13 cellular contexts compared by ENCODE assay signal in the genomic region with DNA sequence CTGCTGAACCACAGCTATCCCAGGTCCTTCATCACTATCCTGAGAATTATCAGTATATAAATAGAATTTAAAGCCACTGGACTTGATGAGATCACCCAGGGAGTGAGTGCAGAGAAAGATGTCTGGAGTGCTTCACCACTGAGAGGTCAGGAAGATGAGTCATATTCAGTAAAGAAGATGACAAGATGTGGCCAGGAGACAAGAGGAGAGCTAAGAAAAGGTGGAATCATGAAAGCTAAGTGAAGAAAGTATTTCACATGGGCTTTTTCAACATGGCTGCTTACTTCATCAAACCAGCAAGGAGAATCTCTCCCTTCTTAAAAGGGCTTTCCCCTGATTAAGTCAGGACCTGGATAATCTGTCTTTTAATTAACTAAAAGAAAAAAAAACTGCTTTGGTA. TPM values are rescaled to one million over a fixed set of nuclear protein-coding genes. Genes with fewer than 3 reads are reported as not detected.
A peak's percentile ranks its signal among the peaks of the same experiment; 100 is the strongest.
DNase-seq lines count a peak whose midpoint lies in the region; ATAC-seq and TF ChIP-seq lines count a peak whose summit lies in the region.
"Had no signal": no experiment of that assay in that cellular context is flagged by ENCODE, and none has a peak within 500 bp of the region (broad histone marks: within the 10 kb centered on the region; RNA-seq: fewer than 3 reads in every experiment).

No MANE protein-coding gene starts in this region.

- DNase-seq in 8988T (peak; percentile 39), HCT116 (ENCODE audit: low read depth, low spot score) (no peak), SK-N-SH (peak; percentile 27), fibroblast of gingiva (ENCODE audit: low read depth) (peak; percentile 33), SHP77 (lab: John Stamatoyannopoulos, UW) (no peak)
- no peak for DNase-seq in activated effector memory CD4-positive, alpha-beta T cell treated with anti-CD3 and anti-CD28 coated beads, Interleukin-2, amount 50 U/mL, for 16 hours
- DNase-seq: anterior cingulate cortex, NCI-H446 treated with DMSO at 0.1 percent for 48 hours, ovary had no signal

- RAD21 ChIA-PET in HCT116 (lab: Charles Lee; ENCODE audit: low non-redundant PET in 1 of 2, low total read pairs in 2 of 2, uncharacterized antibody in 2 of 2, unreplicated experiment in 2 of 2), result no interaction called here

- TF ChIP-seq POLR2A in HCT116 (IDR thresholded peaks at IDR 0.05; ENCODE audit: borderline replicate concordance, extremely low read depth, insufficient read depth, insufficient read length), result no peak

- TF ChIP-seq RAD21 in HCT116 (IDR thresholded peaks at IDR 0.05; ENCODE audit: low read depth) (no peak), SK-N-SH (IDR thresholded peaks at IDR 0.05; ENCODE audit: low read length) (no peak)

- H3K4me1 ChIP-seq in HCT116 (ENCODE audit: control insufficient read depth in 1 of 2, insufficient read depth in 2 of 2, low read length in 2 of 2) (peaks cover 0 to 8% of the 10 kb centered on the region in 2 experiments; a peak in 2 of 4 replicates), SK-N-SH (ENCODE audit: control insufficient read depth in 1 of 2, insufficient read depth in 2 of 2, low read depth in 1 of 2, low read length in 1 of 2) (no peaks in the 10 kb centered on the region)

- H3K9me3 ChIP-seq in HCT116 (ENCODE audit: control insufficient read depth in 1 of 2, insufficient read depth in 1 of 2, low read depth in 1 of 2, low read length in 2 of 2) (0 out of 4 replicates have a peak, but pooled peaks cover 0 to 3% of the 10 kb centered on the region in 2 experiments), SK-N-SH (peaks cover 13% of the 10 kb centered on the region)
- H3K9me3 ChIP-seq: ovary had no signal

- H3K79me2 ChIP-seq in HCT116 (ENCODE audit: insufficient read depth, low read length), result no peaks in the 10 kb centered on the region
- no peaks in the 10 kb centered on the region for H3K79me2 ChIP-seq in SK-N-SH (ENCODE audit: insufficient read depth)

- no peaks in the 10 kb centered on the region for H3K36me3 ChIP-seq in HCT116 (ENCODE audit: control insufficient read depth in 1 of 2, insufficient read depth in 2 of 2, low read length in 2 of 2)
- no peaks in the 10 kb centered on the region for H3K36me3 ChIP-seq in SK-N-SH (replicated peaks in 1 of 2; ENCODE audit: control insufficient read depth in 1 of 2, insufficient read depth in 2 of 2, low read length in 1 of 2)
- H3K36me3 ChIP-seq: ovary had no signal

- TF ChIP-seq CTCF in HCT116 (IDR thresholded peaks at IDR 0.05 in 2 of 3, conservative IDR thresholded peaks at IDR 0.05 in 1 of 3; ENCODE audit: borderline replicate concordance in 1 of 3, insufficient read depth in 1 of 3, low read depth in 2 of 3, low read length in 2 of 3) (no peak), SK-N-SH (IDR thresholded peaks at IDR 0.05) (no peak)

- H2AFZ ChIP-seq in HCT116 (ENCODE audit: low read depth, low read length, poor library complexity, severe bottlenecking) (no peak overlapping the region), SK-N-SH (ENCODE audit: low read depth) (peak overlapping the region; percentile 41; the same call in 1 of the 2 replicates)

- no peak overlapping the region for H3K9ac ChIP-seq in HCT116 (ENCODE audit: low read length)
- peak overlapping the region; percentile 10; the same call in 1 of the 2 replicates for H3K9ac ChIP-seq in SK-N-SH

- POLR2A ChIA-PET in HCT116 (lab: Charles Lee), result no interaction called here
- POLR2A ChIA-PET in SK-N-SH (lab: Yijun Ruan, JAX), result no interaction called here

- H3K9me2 ChIP-seq in HCT116 (ENCODE audit: insufficient read depth) (no peaks in the 10 kb centered on the region), SK-N-SH (no peaks in the 10 kb centered on the region)

- H3F3A ChIP-seq in SK-N-SH (replicated peaks; ENCODE audit: insufficient read depth), result peaks cover 17% of the 10 kb centered on the region

- ATAC-seq in HCT116 (peak; percentile 42; the same call in 1 of the 2 replicates), GM21367 (IDR thresholded peaks at IDR 0.05; ENCODE audit: unreplicated experiment) (no peak), HG03045 (IDR thresholded peaks at IDR 0.05; ENCODE audit: unreplicated experiment) (no peak)
- ATAC-seq: left lobe of liver had no signal

- no TSS peak for BruUV-seq in HCT116 (replicated peaks; lab: Mats Ljungman, UMichigan)

- CTCF ChIA-PET in HCT116 (lab: Charles Lee) (no interaction called here), SK-N-SH (lab: Yijun Ruan, JAX) (interaction anchor here (1.0 kb wide), 1 partner anchor 112 kb away, joined by 3 read pairs; no protein-coding TSS in a partner anchor)

- no peak overlapping the region for H3K4me3 ChIP-seq in HCT116 (replicated peaks in 1 of 2; ENCODE audit: low read depth in 1 of 2, low read length in 2 of 2)
- H3K4me3 ChIP-seq in SK-N-SH (ENCODE audit: low read depth in 2 of 2, low read length in 1 of 2), result no peak overlapping the region
- H3K4me3 ChIP-seq: ovary had no signal

- intact Hi-C loops in HCT116 (cut with micrococcal nuclease), result no loop called here

- H3K27me3 ChIP-seq in HCT116 (ENCODE audit: insufficient read depth, low read length) (no peaks in the 10 kb centered on the region), SK-N-SH (ENCODE audit: insufficient read depth) (no peaks in the 10 kb centered on the region)
- H3K27me3 ChIP-seq: ovary had no signal

- H4K20me1 ChIP-seq in HCT116 (ENCODE audit: insufficient read depth) (no peaks in the 10 kb centered on the region), SK-N-SH (ENCODE audit: insufficient read depth) (no peaks in the 10 kb centered on the region)

- H3K4me2 ChIP-seq in HCT116 (ENCODE audit: low read length) (no peak overlapping the region; the same call in 1 of the 2 replicates), SK-N-SH (peak overlapping the region; percentile 19; the same call in 1 of the 2 replicates)

- peak; percentile 67 to 95 for TF ChIP-seq EP300 in SK-N-SH (IDR thresholded peaks at IDR 0.05; ENCODE audit: borderline replicate concordance in 1 of 2, low read depth in 1 of 2, low read length in 1 of 2)

- H3K27ac ChIP-seq in HCT116 (ENCODE audit: low read depth, low read length) (no peak overlapping the region), SK-N-SH (ENCODE audit: low read depth in 2 of 2, low read length in 1 of 2) (peak overlapping the region; percentile 23 to 88; a peak in 3 of 4 replicates)
- H3K27ac ChIP-seq: epithelial cell of prostate, ovary had no signal

TF ChIP-seq in HCT116, 20 proteins besides CTCF, POLR2A, EP300 and RAD21 (continues in another document):
- TF ChIP-seq SP1 (IDR thresholded peaks at IDR 0.05; ENCODE audit: low read depth) (no peak), JUND (IDR thresholded peaks at IDR 0.05) (peak; percentile 40; the same call in 1 of the 2 replicates), SIN3A (IDR thresholded peaks at IDR 0.05; ENCODE audit: low read depth) (no peak), ZFX (IDR thresholded peaks at IDR 0.05) (no peak), YY1 (IDR thresholded peaks at IDR 0.05; ENCODE audit: extremely low read depth, insufficient replicate concordance, low read depth, low read length) (no peak), CEBPB (IDR thresholded peaks at IDR 0.05; ENCODE audit: low read depth) (no peak), EZH2phosphoT487 (IDR thresholded peaks at IDR 0.05; ENCODE audit: borderline replicate concordance) (no peak)
- TF ChIP-seq, protein P1, sequence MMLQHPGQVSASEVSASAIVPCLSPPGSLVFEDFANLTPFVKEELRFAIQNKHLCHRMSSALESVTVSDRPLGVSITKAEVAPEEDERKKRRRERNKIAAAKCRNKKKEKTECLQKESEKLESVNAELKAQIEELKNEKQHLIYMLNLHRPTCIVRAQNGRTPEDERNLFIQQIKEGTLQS (IDR thresholded peaks at IDR 0.05), result no peak
- TF ChIP-seq, protein P2, sequence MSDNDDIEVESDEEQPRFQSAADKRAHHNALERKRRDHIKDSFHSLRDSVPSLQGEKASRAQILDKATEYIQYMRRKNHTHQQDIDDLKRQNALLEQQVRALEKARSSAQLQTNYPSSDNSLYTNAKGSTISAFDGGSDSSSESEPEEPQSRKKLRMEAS (IDR thresholded peaks at IDR 0.05), result no peak

TF ChIP-seq in SK-N-SH, 30 proteins besides CTCF, POLR2A, EP300 and RAD21 (continues in another document):
- TF ChIP-seq, protein P2 (IDR thresholded peaks at IDR 0.05; ENCODE audit: low read depth), result peak; percentile 79
- TF ChIP-seq RFX5 (IDR thresholded peaks at IDR 0.05; ENCODE audit: low read length) (no peak), RCOR1 (IDR thresholded peaks at IDR 0.05; ENCODE audit: low read length) (no peak), MEF2A (IDR thresholded peaks at IDR 0.05; ENCODE audit: borderline replicate concordance, low read depth) (peak; percentile 96), TCF12 (IDR thresholded peaks at IDR 0.05) (peak; percentile 100), ELF1 (IDR thresholded peaks at IDR 0.05) (no peak), GATA2 (CRISPR knock-in tag; IDR thresholded peaks at IDR 0.05) (no peak), FOSL2 (IDR thresholded peaks at IDR 0.05; ENCODE audit: borderline replicate concordance, low read depth) (peak; percentile 100), CHD2 (IDR thresholded peaks at IDR 0.05; ENCODE audit: low read length, partially characterized antibody) (no peak), YY1 (IDR thresholded peaks at IDR 0.05; ENCODE audit: low read depth) (peak; percentile 84), SIN3A (IDR thresholded peaks at IDR 0.05; ENCODE audit: borderline replicate concordance, low read depth, low read length) (peak; percentile 80), MXI1 (IDR thresholded peaks at IDR 0.05; ENCODE audit: low read depth, low read length) (no peak), TAF1 (IDR thresholded peaks at IDR 0.05; ENCODE audit: borderline replicate concordance, low read depth, low read length) (0 out of 2 replicates have a peak, but pooled peaks have one; percentile 33), POLR2AphosphoS5 (IDR thresholded peaks at IDR 0.05; ENCODE audit: low read depth, low read length) (peak; percentile 93; the same call in 1 of the 2 replicates)
- TF ChIP-seq, protein P3, sequence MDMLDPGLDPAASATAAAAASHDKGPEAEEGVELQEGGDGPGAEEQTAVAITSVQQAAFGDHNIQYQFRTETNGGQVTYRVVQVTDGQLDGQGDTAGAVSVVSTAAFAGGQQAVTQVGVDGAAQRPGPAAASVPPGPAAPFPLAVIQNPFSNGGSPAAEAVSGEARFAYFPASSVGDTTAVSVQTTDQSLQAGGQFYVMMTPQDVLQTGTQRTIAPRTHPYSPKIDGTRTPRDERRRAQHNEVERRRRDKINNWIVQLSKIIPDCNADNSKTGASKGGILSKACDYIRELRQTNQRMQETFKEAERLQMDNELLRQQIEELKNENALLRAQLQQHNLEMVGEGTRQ (IDR thresholded peaks at IDR 0.05; ENCODE audit: borderline replicate concordance, low read depth, low read length), result no peak

RNA-seq across cellular contexts. Expression of a gene that starts 9.1 kb away (rescaled TPM):
- total RNA-seq in HCT116 (2021; ENCODE audit: unreplicated experiment), result 15.1 TPM
- polyA plus RNA-seq in HCT116 (2012), result 3.2 and 5.3 TPM in 2 replicates
- 17.3 and 19.3 TPM in 2 replicates for polyA plus RNA-seq in SK-N-SH (2012; rRNA removed)
- polyA plus RNA-seq in SK-N-SH (2012; cell fraction: cytosol; rRNA removed), result 27.9 and 35.2 TPM in 2 replicates
- polyA plus RNA-seq in SK-N-SH (2012; cell fraction: nucleus; rRNA removed), result 4.7 and 9.6 TPM in 2 replicates

Comparison
In these comparisons a context has a peak if more than half of its experiments do, and no peak if none do; other contexts are left out.
1. DNase-seq: peak in 8988T (single experiment), SK-N-SH (single experiment) and fibroblast of gingiva (single experiment); none in HCT116 (single experiment), activated effector memory CD4-positive, alpha-beta T cell treated with anti-CD3 and anti-CD28 coated beads, Interleukin-2, amount 50 U/mL, for 16 hours (single experiment) and SHP77 (0 of 2).